ENCODE assay signal across 1 cellular context in the genomic region with DNA sequence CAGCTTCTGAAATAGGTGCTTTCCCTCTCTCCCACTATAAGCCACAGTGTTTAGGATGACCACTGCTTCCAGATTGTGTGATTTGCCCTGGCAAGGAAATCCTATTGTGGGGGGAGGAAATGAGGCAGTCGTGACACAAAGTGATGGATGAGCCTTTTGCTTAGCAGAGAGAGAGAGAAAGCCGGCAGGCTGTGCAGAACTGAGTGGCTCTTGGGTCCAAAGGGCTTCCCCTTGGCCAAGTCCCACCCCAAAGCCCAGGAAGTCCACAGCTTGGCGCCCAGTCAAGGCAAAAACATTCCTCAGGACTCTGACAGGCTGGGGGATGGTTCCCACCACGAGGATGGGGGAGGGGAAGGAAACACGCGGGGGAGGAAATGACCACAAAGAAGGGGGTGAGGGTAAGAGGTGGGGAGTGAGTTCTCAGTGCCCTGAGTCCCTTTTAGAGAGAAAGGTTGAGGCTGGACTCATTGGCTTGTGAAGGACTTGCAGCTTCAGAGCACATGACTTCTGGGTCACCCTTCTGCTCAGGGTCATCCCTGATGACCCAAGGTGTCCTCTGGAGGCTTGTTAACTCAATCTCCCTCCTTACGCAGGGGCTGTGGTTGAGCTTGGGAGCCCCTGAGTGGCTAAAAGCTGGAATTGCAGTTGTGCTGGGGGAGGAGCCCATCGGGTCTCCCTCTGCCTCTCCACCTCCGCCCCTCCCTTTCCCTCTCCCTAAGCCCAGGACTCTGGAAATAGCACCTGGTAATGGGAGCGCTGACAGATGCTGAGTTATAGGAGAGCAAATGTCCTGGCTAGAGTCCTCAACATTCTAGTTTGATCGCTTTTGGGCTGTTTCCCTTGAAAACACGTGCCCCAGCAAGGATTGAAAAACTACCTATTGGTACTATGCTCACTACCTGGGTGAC.
TF ChIP-seq lines count a peak whose summit lies in the region.

No MANE protein-coding gene starts in this region.

TF ChIP-seq in A549, 52 proteins besides CTCF, POLR2A, EP300 and RAD21 (continued from another document):
- TF ChIP-seq HOXB13 (CRISPR knock-in tag; IDR thresholded peaks at IDR 0.05; ENCODE audit: low read depth) (no peak), ZC3H11A (IDR thresholded peaks at IDR 0.05) (no peak), SMC3 (IDR thresholded peaks at IDR 0.05) (peak; percentile 93), GATA3 (IDR thresholded peaks at IDR 0.05; ENCODE audit: borderline replicate concordance) (no peak), KDM5A (IDR thresholded peaks at IDR 0.05) (no peak), HOXB5 (CRISPR knock-in tag; IDR thresholded peaks at IDR 0.05) (peak; percentile 96), JUN (IDR thresholded peaks at IDR 0.05) (peak in 1 of 2 experiments; percentile 58; a peak in 3 of 5 replicates)
- TF ChIP-seq, protein P1, sequence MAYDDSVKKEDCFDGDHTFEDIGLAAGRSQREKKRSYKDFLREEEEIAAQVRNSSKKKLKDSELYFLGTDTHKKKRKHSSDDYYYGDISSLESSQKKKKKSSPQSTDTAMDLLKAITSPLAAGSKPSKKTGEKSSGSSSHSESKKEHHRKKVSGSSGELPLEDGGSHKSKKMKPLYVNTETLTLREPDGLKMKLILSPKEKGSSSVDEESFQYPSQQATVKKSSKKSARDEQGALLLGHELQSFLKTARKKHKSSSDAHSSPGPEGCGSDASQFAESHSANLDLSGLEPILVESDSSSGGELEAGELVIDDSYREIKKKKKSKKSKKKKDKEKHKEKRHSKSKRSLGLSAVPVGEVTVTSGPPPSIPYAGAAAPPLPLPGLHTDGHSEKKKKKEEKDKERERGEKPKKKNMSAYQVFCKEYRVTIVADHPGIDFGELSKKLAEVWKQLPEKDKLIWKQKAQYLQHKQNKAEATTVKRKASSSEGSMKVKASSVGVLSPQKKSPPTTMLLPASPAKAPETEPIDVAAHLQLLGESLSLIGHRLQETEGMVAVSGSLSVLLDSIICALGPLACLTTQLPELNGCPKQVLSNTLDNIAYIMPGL (CRISPR knock-in tag; IDR thresholded peaks at IDR 0.05; ENCODE audit: borderline replicate concordance), result no peak
- TF ChIP-seq, protein P2, sequence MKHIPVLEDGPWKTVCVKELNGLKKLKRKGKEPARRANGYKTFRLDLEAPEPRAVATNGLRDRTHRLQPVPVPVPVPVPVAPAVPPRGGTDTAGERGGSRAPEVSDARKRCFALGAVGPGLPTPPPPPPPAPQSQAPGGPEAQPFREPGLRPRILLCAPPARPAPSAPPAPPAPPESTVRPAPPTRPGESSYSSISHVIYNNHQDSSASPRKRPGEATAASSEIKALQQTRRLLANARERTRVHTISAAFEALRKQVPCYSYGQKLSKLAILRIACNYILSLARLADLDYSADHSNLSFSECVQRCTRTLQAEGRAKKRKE (CRISPR knock-in tag; IDR thresholded peaks at IDR 0.05; ENCODE audit: low read depth), result no peak
